In the genomic region with DNA sequence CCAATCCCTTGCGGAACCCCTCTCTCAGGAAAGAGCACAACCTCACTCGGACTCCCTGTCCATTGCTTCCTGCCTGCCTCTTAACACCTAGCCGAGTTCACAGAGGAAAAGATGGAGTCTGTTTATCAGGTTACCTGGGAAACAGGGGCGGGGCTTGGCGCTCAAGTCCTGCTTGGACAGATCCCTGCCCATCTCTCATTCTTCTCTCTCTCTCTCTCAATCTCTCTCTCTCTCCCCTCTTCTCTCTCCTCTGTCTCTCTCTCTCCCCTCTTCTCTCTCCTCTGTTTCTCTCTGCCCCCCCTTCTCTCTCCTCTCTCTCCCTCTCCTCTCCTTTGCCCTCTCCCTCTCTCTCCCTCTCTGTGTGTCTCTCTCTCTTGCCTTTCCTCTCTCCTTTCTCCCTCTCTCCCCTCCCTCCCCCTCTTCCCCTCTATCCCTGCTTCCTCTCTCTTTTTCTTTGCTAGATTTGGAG, we compare ENCODE assay signal across 9 cellular contexts. TPM values are rescaled to one million over a fixed set of nuclear protein-coding genes. Genes with fewer than 3 reads are reported as not detected.
DNase-seq lines count a peak whose midpoint lies in the region; ATAC-seq and TF ChIP-seq lines count a peak whose summit lies in the region.
"Had no signal": no experiment of that assay in that cellular context is flagged by ENCODE, and none has a peak within 500 bp of the region (broad histone marks: within the 10 kb centered on the region; RNA-seq: fewer than 3 reads in every experiment).

EFHB (minus strand) TSS at position 120 of the 469 bp plus-strand sequence. CDS start 199 bp downstream, outside the sequence.

- H3K27me3 Mint-ChIP-seq in memory B cell = peaks cover 4% of the 10 kb centered on the region

- H2AFZ ChIP-seq in GM23248 = no peak within 1 kb of the TSS

- DNase-seq in GM23248 = peak; percentile 19
- peak; percentile 70 for DNase-seq in NCI-H146 treated with DMSO at 0.1 percent for 48 hours (lab: John Stamatoyannopoulos, UW; ENCODE audit: unreplicated experiment)
- DNase-seq in adrenal gland = peak in 4 of 7 donors; percentile 20 to 57 (median 33)
- DNase-seq in memory B cell (ENCODE audit: low spot score in 2 of 2) = no peak
- no peak for DNase-seq in cerebellar nuclear complex (lab: John Stamatoyannopoulos, UW)

- no peak within 1 kb of the TSS for H3K4me3 ChIP-seq in GM23248
- no peak within 1 kb of the TSS for H3K4me3 ChIP-seq in adrenal gland

- H3K4me1 Mint-ChIP-seq in memory B cell = peaks cover 18% of the 10 kb centered on the region

- peak within 1 kb of the TSS; percentile 56 for H3K27ac Mint-ChIP-seq in memory B cell
- H3K27ac Mint-ChIP-seq: T-helper 1 cell treated with Interleukin-12 subunit alpha and Interleukin-12 subunit beta and Interleukin-4 antibody, amounts not matched to agents 30 μg/mL and 1 μg/mL, for 36 hours had no signal

- H3K36me3 ChIP-seq in GM23248 (ENCODE audit: low read depth) (no peaks in the 10 kb centered on the region), adrenal gland (replicated peaks in 1 of 2) (no peaks in the 10 kb centered on the region)

- no peak for TF ChIP-seq CTCF in adrenal gland (IDR thresholded peaks at IDR 0.05)

- no peaks in the 10 kb centered on the region for H4K20me1 ChIP-seq in GM23248 (ENCODE audit: insufficient read depth)

- H3K4me1 ChIP-seq in GM23248 (ENCODE audit: insufficient read depth) (0 out of 2 replicates have a peak, but pooled peaks cover 6% of the 10 kb centered on the region), adrenal gland (replicated peaks in 1 of 2) (no peaks in the 10 kb centered on the region)

- intact Hi-C loops in adrenal gland (cut with DNase I) = no loop called here

- H3F3A ChIP-seq in GM23248 (ENCODE audit: insufficient read depth) = no peaks in the 10 kb centered on the region

- ATAC-seq in memory B cell (ENCODE audit: low read depth) = no peak
- ATAC-seq in GM21723 (IDR thresholded peaks at IDR 0.05; ENCODE audit: unreplicated experiment) = no peak
- ATAC-seq in GM21528 (IDR thresholded peaks at IDR 0.05; ENCODE audit: low FRiP score, unreplicated experiment) = no peak
- no peak for ATAC-seq in HG03354 (IDR thresholded peaks at IDR 0.05; ENCODE audit: poor library complexity, severe bottlenecking, unreplicated experiment)

- peaks cover 4% of the 10 kb centered on the region for H3K36me3 Mint-ChIP-seq in memory B cell

- H3K4me2 ChIP-seq in GM23248 (ENCODE audit: unreplicated experiment) = no peak within 1 kb of the TSS

- no peaks in the 10 kb centered on the region for H3K9me3 ChIP-seq in GM23248 (ENCODE audit: low read depth)
- no peaks in the 10 kb centered on the region for H3K9me3 ChIP-seq in adrenal gland (replicated peaks in 1 of 3)

- H3K9me2 ChIP-seq in GM23248 (ENCODE audit: insufficient read depth) = no peaks in the 10 kb centered on the region

- WGBS in GM23248 (ENCODE audit: low coverage in 1 of 2, low lambda C conversion rate in 2 of 2, missing lambda C conversion rate in 2 of 2), 2 experiments = 44 to 47% methylated on average over 4 to 5 of the region's 5 CpGs
- WGBS in adrenal gland, 4 donors = 35 to 51% (median 41%) methylated on average over 5 of the region's 5 CpGs

- H3K27ac ChIP-seq in GM23248 (no peak within 1 kb of the TSS), adrenal gland (no peak within 1 kb of the TSS)

- no peak within 1 kb of the TSS for H3K4me3 Mint-ChIP-seq in memory B cell
- H3K4me3 Mint-ChIP-seq: T-helper 1 cell treated with Interleukin-12 subunit alpha and Interleukin-12 subunit beta and Interleukin-4 antibody, amounts not matched to agents 30 μg/mL and 1 μg/mL, for 36 hours had no signal

- in situ Hi-C loops in GM23248 (cut with MboI) = no loop called here

- no peaks in the 10 kb centered on the region for H3K27me3 ChIP-seq in GM23248 (replicated peaks; ENCODE audit: insufficient read depth)
- H3K27me3 ChIP-seq in adrenal gland = no peaks in the 10 kb centered on the region

- no peaks in the 10 kb centered on the region for H3K79me2 ChIP-seq in GM23248 (ENCODE audit: insufficient read depth)

- TF ChIP-seq POLR2A in adrenal gland (IDR thresholded peaks at IDR 0.05) = no peak

- H3K9ac ChIP-seq in GM23248 = no peak within 1 kb of the TSS

- H3K9me3 Mint-ChIP-seq in memory B cell = peaks cover 1% of the 10 kb centered on the region
- H3K9me3 Mint-ChIP-seq: T-helper 1 cell treated with Interleukin-12 subunit alpha and Interleukin-12 subunit beta and Interleukin-4 antibody, amounts not matched to agents 30 μg/mL and 1 μg/mL, for 36 hours had no signal

RNA-seq across cellular contexts. Expression of gene EFHB, which starts in this region (rescaled TPM):
- 0.13 and 2.9 TPM in 2 replicates for total RNA-seq in GM23248 (2014; rRNA removed; shearing (Covaris generic))
- 1.0 and 1.3 TPM in 2 replicates for polyA plus RNA-seq in GM23248 (2016; fragmentation: Nextera tagmentation; extraction: Ambion mirVana)
- 1 to 10 TPM in 5 of 8 donors, under 1 TPM in 2, not detected in 1; 0.29 to 4.4 (median 3.0) TPM for total RNA-seq in adrenal gland
- 10 to 100 TPM in 1 of 3 donors, 1 to 10 TPM in 1, under 1 TPM in 1; 0.98 to 10.6 (median 2.2) TPM for polyA plus RNA-seq in adrenal gland

Comparison
In these comparisons a context has a peak if more than half of its experiments do, and no peak if none do; other contexts are left out.
1. DNase-seq: peak in GM23248 (single experiment), NCI-H146 treated with DMSO at 0.1 percent for 48 hours (single experiment) and adrenal gland (4 of 7); none in memory B cell (0 of 2) and cerebellar nuclear complex (0 of 2).